ENCODE assay signal across 8 cellular contexts in the genomic region with DNA sequence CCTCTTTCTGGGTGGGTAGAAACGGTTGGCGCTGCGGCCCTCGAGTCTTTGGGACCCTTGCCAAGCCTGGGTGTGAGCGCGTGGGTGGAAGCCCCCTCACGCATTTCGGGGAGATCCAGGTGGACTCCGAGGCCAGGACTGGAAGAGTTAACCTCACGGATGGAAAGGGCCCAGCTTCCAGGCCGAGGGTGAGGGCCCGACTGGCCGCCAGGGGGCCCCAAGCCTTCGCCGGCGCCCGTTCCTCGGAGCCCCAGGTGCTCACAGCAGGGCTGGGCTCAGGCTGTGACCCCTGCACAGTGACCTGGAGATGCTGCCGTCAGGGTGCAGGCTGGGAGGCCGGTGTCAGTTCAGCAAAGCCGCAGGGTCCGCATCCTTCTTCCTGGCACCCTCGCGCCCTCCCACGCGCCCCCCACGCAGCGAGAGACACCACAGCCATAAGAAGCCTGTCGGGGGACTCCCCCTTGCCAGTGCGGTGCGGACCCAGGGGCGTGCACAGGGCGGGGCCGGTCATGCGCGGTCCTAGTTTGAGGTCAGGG. TPM values are rescaled to one million over a fixed set of nuclear protein-coding genes. Genes with fewer than 3 reads are reported as not detected.
DNase-seq lines count a peak whose midpoint lies in the region; ATAC-seq, FAIRE-seq and TF ChIP-seq lines count a peak whose summit lies in the region.

No MANE protein-coding gene starts in this region.

- ATAC-seq in HG03520 (IDR thresholded peaks at IDR 0.05; ENCODE audit: unreplicated experiment) (peak; percentile 81), thoracic aorta (ENCODE audit: insufficient number of reproducible peaks, low FRiP score, low read depth) (no peak)

- no peaks in the 10 kb centered on the region for H3K9me3 ChIP-seq in ovary
- no peaks in the 10 kb centered on the region for H3K9me3 ChIP-seq in thoracic aorta

- H3K27ac ChIP-seq in ovary (no peak overlapping the region), thoracic aorta (no peak overlapping the region)

- TF ChIP-seq POLR2A in ovary (IDR thresholded peaks at IDR 0.05), result no peak

- TF ChIP-seq EP300 in ovary (IDR thresholded peaks at IDR 0.05), result no peak

- no peak for DNase-seq in AG09319 (ENCODE audit: extremely low read depth, low read depth)
- DNase-seq in GM19239 (ENCODE audit: insufficient read length, low spot score), result peak; percentile 81
- peak; percentile 54 for DNase-seq in RPMI7951 (ENCODE audit: low read depth)
- DNase-seq in activated naive CD4-positive, alpha-beta T cell treated with Interleukin-2 at 50 U/mL for 16 hours, result peak; percentile 91
- DNase-seq in globus pallidus (ENCODE audit: low spot score), result peak; percentile 79
- peak; percentile 29 to 86 (median 76) for DNase-seq in ovary
- peak; percentile 34 for DNase-seq in thoracic aorta (ENCODE audit: low spot score)

- intact Hi-C loops in ovary (cut with DNase I), result no loop called here

- H3K4me3 ChIP-seq in ovary (peak overlapping the region; percentile 25), thoracic aorta (peak overlapping the region; percentile 78)

- peak; percentile 72 for FAIRE-seq in GM19239 (lab: Jason Lieb, UNC)

- H3K36me3 ChIP-seq in ovary, result no peaks in the 10 kb centered on the region
- H3K36me3 ChIP-seq in thoracic aorta, result no peaks in the 10 kb centered on the region

- H3K4me1 ChIP-seq in ovary (ENCODE audit: insufficient read depth), result peaks cover 2% of the 10 kb centered on the region
- peaks cover 0 to 10% of the 10 kb centered on the region in 2 donors for H3K4me1 ChIP-seq in thoracic aorta (ENCODE audit: control insufficient read depth in 1 of 2, low read depth in 2 of 2)

- peak; percentile 80 for TF ChIP-seq CTCF in AG09319 (IDR thresholded peaks at IDR 0.05; ENCODE audit: low read depth, low read length)
- peak; percentile 43 to 78 (median 58) for TF ChIP-seq CTCF in ovary (IDR thresholded peaks at IDR 0.05)
- TF ChIP-seq CTCF in thoracic aorta (IDR thresholded peaks at IDR 0.05), result peak; percentile 84

- WGBS in ovary, 3 donors, result 0 to 1% (median 0%) methylated on average over 28 to 36 of the region's 36 CpGs

- no peaks in the 10 kb centered on the region for H3K27me3 ChIP-seq in ovary
- H3K27me3 ChIP-seq in thoracic aorta (replicated peaks; ENCODE audit: insufficient read depth), result no peaks in the 10 kb centered on the region

RNA-seq across cellular contexts. Expression of gene TMEM255B, which starts 34.2 kb away (rescaled TPM):
- 0.60 and 0.78 TPM in 2 replicates for total RNA-seq in RPMI7951 (2014; rRNA removed; shearing (Covaris generic))
- total RNA-seq in ovary (10 to 100 TPM in 4 of 7 donors, 1 to 10 TPM in 2, under 1 TPM in 1; 0.60 to 18.6 (median 10.4) TPM), thoracic aorta (10 to 100 TPM; 11.2 to 14.9 TPM)
- polyA plus RNA-seq in ovary, result 1 to 10 TPM; 2.1 to 7.9 TPM

RNA-seq across cellular contexts. Expression of gene GRK1, which starts 57.8 kb away (rescaled TPM):
- not detected in 2 replicates for total RNA-seq in RPMI7951 (2014; rRNA removed; shearing (Covaris generic))
- total RNA-seq in ovary, result under 1 TPM in 2 of 7 donors, not detected in 5; 0.07 to 0.10 TPM
- under 1 TPM in 1 of 2 donors, not detected in 1; 0.02 TPM for polyA plus RNA-seq in ovary
- total RNA-seq in thoracic aorta, result not detected
